Comparison of ENCODE assay signal across 8 cellular contexts in genomic region chr6:31814677-31815024, GRCh38. TPM values are rescaled to one million over a fixed set of nuclear protein-coding genes. Genes with fewer than 3 reads are reported as not detected.
DNase-seq lines count a peak whose midpoint lies in the region; ATAC-seq lines count a peak whose summit lies in the region.

No MANE protein-coding gene starts in this region.

- H3K36me3 ChIP-seq in HAP-1 (replicated peaks): no peaks in the 10 kb centered on the region

- ATAC-seq in HG03432 (IDR thresholded peaks at IDR 0.05; ENCODE audit: unreplicated experiment): no peak

- in situ Hi-C loops in HAP-1 (cut with MboI; ENCODE audit: low sequenced_read_pairs): no loop called here

- H3K4me3 ChIP-seq in HAP-1: peak overlapping the region; percentile 66

- no peaks in the 10 kb centered on the region for H3K9me3 ChIP-seq in HAP-1

- H3K4me1 ChIP-seq in HAP-1: peaks cover 12% of the 10 kb centered on the region

- no peaks in the 10 kb centered on the region for H3K27me3 ChIP-seq in HAP-1 (ENCODE audit: low read depth)

- DNase-seq in AG20443 (ENCODE audit: low spot score) (peak; percentile 92), HAP-1 (ENCODE audit: low spot score in 2 of 2) (peak; percentile 99), NCI-H460 (ENCODE audit: extremely low read depth, low read depth) (peak; percentile 94), dermis microvascular lymphatic vessel endothelial cell (ENCODE audit: low read depth in 2 of 2) (peak; percentile 83 to 98), kidney tubule cell (ENCODE audit: low spot score) (peak; percentile 98)
- peak; percentile 54 for DNase-seq in activated CD4-positive, alpha-beta T cell treated with anti-CD3 and anti-CD28 coated beads, Interleukin-2, amount 50 U/mL, for 1 hour
- peak; percentile 63 for DNase-seq in stimulated activated CD4-positive, alpha-beta T cell treated with anti-CD3 and anti-CD28 coated beads, Interleukin-12 subunit alpha, Interleukin-12 subunit beta, amount 100 ng/mL, for 4 hours

RNA-seq across cellular contexts. Expression of gene HSPA1L, which starts 0.4 kb away (rescaled TPM):
- total RNA-seq in NCI-H460 (2014; rRNA removed; shearing (Covaris generic)): 0.82 and 1.0 TPM in 2 replicates
- polyA plus RNA-seq in NCI-H460 (2014; cell fraction: nucleus; rRNA removed): 0.10 TPM in 1 of 2 replicates, not detected in the other
- total RNA-seq in dermis microvascular lymphatic vessel endothelial cell: 1.2 and 1.4 TPM in 2 replicates

RNA-seq across cellular contexts. Expression of gene HSPA1A, which starts 0.7 kb away (rescaled TPM):
- total RNA-seq in NCI-H460 (2014; rRNA removed; shearing (Covaris generic)): 43.3 and 46.7 TPM in 2 replicates
- 58.3 and 100 TPM in 2 replicates for polyA plus RNA-seq in NCI-H460 (2014; cell fraction: nucleus; rRNA removed)
- 67.4 and 81.8 TPM in 2 replicates for total RNA-seq in dermis microvascular lymphatic vessel endothelial cell

RNA-seq across cellular contexts. Expression of gene LSM2, which starts 7.9 kb away (rescaled TPM):
- 62.6 and 64.3 TPM in 2 replicates for total RNA-seq in NCI-H460 (2014; rRNA removed; shearing (Covaris generic))
- polyA plus RNA-seq in NCI-H460 (2014; cell fraction: nucleus; rRNA removed): 51.6 and 78.9 TPM in 2 replicates
- total RNA-seq in dermis microvascular lymphatic vessel endothelial cell: 29.5 and 39.2 TPM in 2 replicates

RNA-seq across cellular contexts. Expression of gene HSPA1B, which starts 12.9 kb away (rescaled TPM):
- 58.3 and 60.4 TPM in 2 replicates for total RNA-seq in NCI-H460 (2014; rRNA removed; shearing (Covaris generic))
- 83.3 and 100 TPM in 2 replicates for polyA plus RNA-seq in NCI-H460 (2014; cell fraction: nucleus; rRNA removed)
- 27.6 and 37.1 TPM in 2 replicates for total RNA-seq in dermis microvascular lymphatic vessel endothelial cell

RNA-seq across cellular contexts. Expression of gene VARS1, which starts 19.1 kb away (rescaled TPM):
- total RNA-seq in NCI-H460 (2014; rRNA removed; shearing (Covaris generic)): 42.1 and 46.7 TPM in 2 replicates
- polyA plus RNA-seq in NCI-H460 (2014; cell fraction: nucleus; rRNA removed): 123 and 136 TPM in 2 replicates
- total RNA-seq in dermis microvascular lymphatic vessel endothelial cell: 48.1 and 53.7 TPM in 2 replicates
